ENCODE assay signal across 13 cellular contexts in the genomic region with DNA sequence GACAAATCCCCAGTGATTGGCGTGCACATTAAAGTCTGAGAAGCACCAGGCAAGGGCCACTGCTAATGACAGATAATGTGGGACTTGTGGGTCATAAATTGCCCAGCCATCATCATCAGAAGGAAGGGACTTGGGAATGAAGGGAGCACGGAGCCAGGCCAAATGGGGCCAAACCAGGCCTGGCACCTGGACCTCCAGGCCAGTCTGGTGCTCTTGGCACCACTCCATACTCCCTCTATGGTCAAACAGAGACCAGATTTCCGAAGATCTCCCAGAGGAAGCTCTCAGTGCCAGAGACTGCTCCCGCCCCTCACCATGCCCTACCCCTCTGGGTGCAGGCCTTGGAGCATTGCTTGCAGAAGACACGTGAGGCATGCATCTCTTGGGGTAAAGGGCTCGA.
A peak's percentile ranks its signal among the peaks of the same experiment; 100 is the strongest.
DNase-seq lines count a peak whose midpoint lies in the region; ATAC-seq and TF ChIP-seq lines count a peak whose summit lies in the region.
"Had no signal": no experiment of that assay in that cellular context is flagged by ENCODE, and none has a peak within 500 bp of the region (broad histone marks: within the 10 kb centered on the region; RNA-seq: fewer than 3 reads in every experiment).

No MANE protein-coding gene starts in this region.

- H3K79me2 ChIP-seq in DND-41 (ENCODE audit: insufficient read depth, low read length), result peaks cover 66% of the 10 kb centered on the region

- peaks cover 95% of the 10 kb centered on the region for H3K4me1 ChIP-seq in DND-41 (ENCODE audit: insufficient read depth, low read length)
- H3K4me1 ChIP-seq: foreskin keratinocyte had no signal

- peak overlapping the region; percentile 63 for H3K9ac ChIP-seq in DND-41 (ENCODE audit: low read depth, low read length)

- H3K9me3 ChIP-seq in DND-41 (ENCODE audit: insufficient read depth, low read length, severe bottlenecking), result no peaks in the 10 kb centered on the region

- CTCF ChIA-PET in activated CD8-positive, alpha-beta T cell treated with anti-CD3 and anti-CD28 coated beads for 36 hours (lab: Charles Lee), result interaction anchor here (1.6 to 6.0 kb wide), 3 partner anchors 69 to 360 kb away, joined by 4 to 67 read pairs (median 9); no protein-coding TSS in a partner anchor

- no peak for DNase-seq in activated T-cell treated with anti-CD3 and anti-CD28 coated beads, Interleukin-2, amount 50 U/mL, for 72 hours
- DNase-seq in activated T-cell treated with anti-CD3 and anti-CD28 coated beads, Interleukin-2, amount 50 U/mL, for 1 hour, result no peak
- DNase-seq in DND-41, result no peak
- no peak for DNase-seq in activated CD8-positive, alpha-beta T cell treated with anti-CD3 and anti-CD28 coated beads for 36 hours
- peak in 1 of 10 donors; percentile 2 for DNase-seq in naive thymus-derived CD8-positive, alpha-beta T cell
- no peak for DNase-seq in NCI-H1930 (lab: John Stamatoyannopoulos, UW)
- DNase-seq in effector CD8-positive, alpha-beta T cell (lab: John Stamatoyannopoulos, UW), result no peak
- DNase-seq: foreskin keratinocyte; left ventricle myocardium superior; NCI-H2171; stimulated activated CD4-positive, alpha-beta T cell treated with anti-CD3 and anti-CD28 coated beads, Interleukin-12 subunit alpha, Interleukin-12 subunit beta, amount 100 ng/mL, for 4 hours had no signal

- H3K27ac ChIP-seq in DND-41 (ENCODE audit: low read length), result peak overlapping the region; percentile 98
- H3K27ac ChIP-seq: foreskin keratinocyte had no signal

- no peak overlapping the region for H2AFZ ChIP-seq in DND-41 (ENCODE audit: low read depth, low read length)

- TF ChIP-seq CTCF in DND-41 (IDR thresholded peaks at IDR 0.05; ENCODE audit: borderline replicate concordance, extremely low read depth, low read length, poor library complexity, severe bottlenecking), result no peak
- TF ChIP-seq CTCF in activated CD8-positive, alpha-beta T cell treated with anti-CD3 and anti-CD28 coated beads for 36 hours (IDR thresholded peaks at IDR 0.05), result no peak

- H3K36me3 ChIP-seq in DND-41 (ENCODE audit: insufficient read depth, low read length), result peaks cover 59% of the 10 kb centered on the region

- H3K9me3 Mint-ChIP-seq in activated T-cell treated with anti-CD3 and anti-CD28 coated beads, Interleukin-2, amount 50 U/mL, for 72 hours, result no peaks in the 10 kb centered on the region
- no peaks in the 10 kb centered on the region for H3K9me3 Mint-ChIP-seq in activated CD8-positive, alpha-beta T cell treated with anti-CD3 and anti-CD28 coated beads for 36 hours
- peaks cover 0 to 10% (median 0%) of the 10 kb centered on the region in 9 donors for H3K9me3 Mint-ChIP-seq in naive thymus-derived CD8-positive, alpha-beta T cell
- H3K9me3 Mint-ChIP-seq: activated naive CD4-positive, alpha-beta T cell treated with anti-CD3 and anti-CD28 coated beads, Interleukin-2, amount 50 U/mL, for 24 hours had no signal

- no peak overlapping the region; a peak in 1 of 4 replicates for H3K4me3 ChIP-seq in DND-41 (ENCODE audit: low read depth in 1 of 2, low read length in 2 of 2)

- no peaks in the 10 kb centered on the region for H3K27me3 Mint-ChIP-seq in activated T-cell treated with anti-CD3 and anti-CD28 coated beads, Interleukin-2, amount 50 U/mL, for 72 hours (ENCODE audit: low read depth)
- H3K27me3 Mint-ChIP-seq in activated CD8-positive, alpha-beta T cell treated with anti-CD3 and anti-CD28 coated beads for 36 hours, result no peaks in the 10 kb centered on the region
- no peaks in the 10 kb centered on the region for H3K27me3 Mint-ChIP-seq in naive thymus-derived CD8-positive, alpha-beta T cell
- H3K27me3 Mint-ChIP-seq: activated naive CD4-positive, alpha-beta T cell treated with anti-CD3 and anti-CD28 coated beads, Interleukin-2, amount 50 U/mL, for 24 hours had no signal

- no peak overlapping the region; the same call in 1 of the 2 replicates for H3K4me2 ChIP-seq in DND-41 (ENCODE audit: insufficient read depth, low read length)

- no peaks in the 10 kb centered on the region for H4K20me1 ChIP-seq in DND-41 (ENCODE audit: insufficient read depth, low read length)

- POLR2A ChIA-PET in activated CD8-positive, alpha-beta T cell treated with anti-CD3 and anti-CD28 coated beads for 36 hours (lab: Charles Lee), result interaction anchor here (1.0 kb wide), 1 partner anchor 12 kb away, joined by 3 read pairs; no protein-coding TSS in a partner anchor
- POLR2A ChIA-PET in naive thymus-derived CD8-positive, alpha-beta T cell (lab: Charles Lee), result interaction anchor here (1.0 kb wide), 2 partner anchors 12 to 1006 kb away, joined by 3 read pairs; no protein-coding TSS in a partner anchor

- peak overlapping the region; percentile 67 for H3K27ac Mint-ChIP-seq in activated T-cell treated with anti-CD3 and anti-CD28 coated beads, Interleukin-2, amount 50 U/mL, for 72 hours
- peak overlapping the region; percentile 93 for H3K27ac Mint-ChIP-seq in activated CD8-positive, alpha-beta T cell treated with anti-CD3 and anti-CD28 coated beads for 36 hours
- peak overlapping the region; percentile 93 to 100 (median 97) for H3K27ac Mint-ChIP-seq in naive thymus-derived CD8-positive, alpha-beta T cell

- no peak for ATAC-seq in activated T-cell treated with anti-CD3 and anti-CD28 coated beads, Interleukin-2, amount 50 U/mL, for 72 hours (replicated peaks in 1 of 2)
- no peak for ATAC-seq in DND-41 (ENCODE audit: insufficient read depth, low read depth)
- ATAC-seq in activated CD8-positive, alpha-beta T cell treated with anti-CD3 and anti-CD28 coated beads for 36 hours, result no peak
- no peak for ATAC-seq in naive thymus-derived CD8-positive, alpha-beta T cell
- ATAC-seq in GM19324 (IDR thresholded peaks at IDR 0.05; ENCODE audit: low FRiP score, unreplicated experiment), result no peak
- ATAC-seq: foreskin keratinocyte, left ventricle myocardium superior had no signal

- no peaks in the 10 kb centered on the region for H3K27me3 ChIP-seq in DND-41 (ENCODE audit: insufficient read depth, low read length, poor library complexity)
- H3K27me3 ChIP-seq: foreskin keratinocyte had no signal

- H3K4me3 Mint-ChIP-seq in activated T-cell treated with anti-CD3 and anti-CD28 coated beads, Interleukin-2, amount 50 U/mL, for 72 hours, result no peak overlapping the region
- H3K4me3 Mint-ChIP-seq in activated CD8-positive, alpha-beta T cell treated with anti-CD3 and anti-CD28 coated beads for 36 hours, result no peak overlapping the region
- H3K4me3 Mint-ChIP-seq in naive thymus-derived CD8-positive, alpha-beta T cell, result peak overlapping the region in 5 of 10 donors; percentile 26 to 76 (median 30)

- H3K36me3 Mint-ChIP-seq in activated T-cell treated with anti-CD3 and anti-CD28 coated beads, Interleukin-2, amount 50 U/mL, for 72 hours (ENCODE audit: insufficient read depth in 2 of 2), result peaks cover 0 to 2% of the 10 kb centered on the region in 2 donors
- peaks cover 14% of the 10 kb centered on the region for H3K36me3 Mint-ChIP-seq in activated CD8-positive, alpha-beta T cell treated with anti-CD3 and anti-CD28 coated beads for 36 hours (ENCODE audit: low read depth)
- H3K36me3 Mint-ChIP-seq in naive thymus-derived CD8-positive, alpha-beta T cell, result no peaks in the 10 kb centered on the region
- H3K36me3 Mint-ChIP-seq: activated naive CD4-positive, alpha-beta T cell treated with anti-CD3 and anti-CD28 coated beads, Interleukin-2, amount 50 U/mL, for 24 hours had no signal

- intact Hi-C loops in activated CD8-positive, alpha-beta T cell treated with anti-CD3 and anti-CD28 coated beads for 36 hours (cut with micrococcal nuclease), result loop anchor here (5.0 to 10.0 kb wide), 3 partner anchors 69 to 146 kb away; a partner anchor contains a TSS

- peaks cover 100% of the 10 kb centered on the region for H3K4me1 Mint-ChIP-seq in activated T-cell treated with anti-CD3 and anti-CD28 coated beads, Interleukin-2, amount 50 U/mL, for 72 hours (ENCODE audit: low read depth)
- peaks cover 98% of the 10 kb centered on the region for H3K4me1 Mint-ChIP-seq in activated CD8-positive, alpha-beta T cell treated with anti-CD3 and anti-CD28 coated beads for 36 hours (ENCODE audit: low read depth)
- H3K4me1 Mint-ChIP-seq in naive thymus-derived CD8-positive, alpha-beta T cell, result peaks cover 54 to 100% (median 98%) of the 10 kb centered on the region in 4 donors
